25 cellular contexts compared by ENCODE assay signal in genomic region chr20:51096571-51097267, GRCh38.
A peak's percentile ranks its signal among the peaks of the same experiment; 100 is the strongest.
DNase-seq lines count a peak whose midpoint lies in the region; ATAC-seq and TF ChIP-seq lines count a peak whose summit lies in the region.
"Had no signal": no experiment of that assay in that cellular context is flagged by ENCODE, and none has a peak within 500 bp of the region (broad histone marks: within the 10 kb centered on the region; RNA-seq: fewer than 3 reads in every experiment).

No MANE protein-coding gene starts in this region.

- peaks cover 6% of the 10 kb centered on the region for H3K4me1 Mint-ChIP-seq in activated CD8-positive, alpha-beta memory T cell treated with anti-CD3 and anti-CD28 coated beads, Interleukin-2, amount 10 ng/mL, durations not matched to agents 7 days and 5 days

- DNase-seq in Peyer's patch: peak in 1 of 3 donors; percentile 50
- DNase-seq in colonic mucosa: peak; percentile 45
- peak in 1 of 3 donors; percentile 58 for DNase-seq in mucosa of descending colon
- peak; percentile 24 for DNase-seq in transverse colon
- DNase-seq in NCI-H524 treated with DMSO at 0.1 percent for 48 hours (lab: John Stamatoyannopoulos, UW): no peak
- no peak for DNase-seq in activated CD8-positive, alpha-beta memory T cell treated with anti-CD3 and anti-CD28 coated beads, Interleukin-2, amount 10 ng/mL, durations not matched to agents 7 days and 5 days
- DNase-seq in left cardiac atrium: no peak
- no peak for DNase-seq in medulla oblongata (ENCODE audit: extremely low spot score)
- DNase-seq: BE2C; CD4-positive, alpha-beta T cell; DMS 273 treated with DMSO at 0.1 percent for 48 hours; DMS79 treated with DMSO at 0.1 percent for 48 hours; HCEC 1CT; KG1; NCI-H1105; NCI-H146; NCI-H2029; NCI-H2227 treated with DMSO at 0.1 percent for 48 hours; NCI-H510A; NCI-H774; NK-92 treated with Interleukin-12 subunit alpha and Interleukin-12 subunit beta, amount 100 ng/mL, for 24 hours; SIG-M5 had no signal

- H3K27ac ChIP-seq in Peyer's patch: peak overlapping the region in 3 of 4 donors; percentile 51 to 96 (median 86)
- H3K27ac ChIP-seq in colonic mucosa: peak overlapping the region; percentile 32
- H3K27ac ChIP-seq in transverse colon: peak overlapping the region; percentile 73 to 82 (median 79)
- H3K27ac ChIP-seq: A549 had no signal

- peak in 2 of 6 experiments; percentile 5 to 6 for TF ChIP-seq CTCF in Peyer's patch (IDR thresholded peaks at IDR 0.05)
- no peak for TF ChIP-seq CTCF in colonic mucosa (IDR thresholded peaks at IDR 0.05)
- TF ChIP-seq CTCF in mucosa of descending colon (IDR thresholded peaks at IDR 0.05): no peak
- TF ChIP-seq CTCF in transverse colon (IDR thresholded peaks at IDR 0.05): no peak

- in situ Hi-C loops in transverse colon (cut with MboI; ENCODE audit: low pct_ligation_motif_present in 1 of 4, low pct_unique_long_range_greater_than_20kb in 1 of 4, low sequenced_read_pairs in 3 of 4): no loop called here

- no peak for TF ChIP-seq EP300 in transverse colon (IDR thresholded peaks at IDR 0.05; ENCODE audit: low read depth)

- H3K9me3 ChIP-seq in Peyer's patch (no peaks in the 10 kb centered on the region), colonic mucosa (no peaks in the 10 kb centered on the region), mucosa of descending colon (no peaks in the 10 kb centered on the region), transverse colon (no peaks in the 10 kb centered on the region)
- H3K9me3 ChIP-seq: A549, BE2C had no signal

- H3K36me3 Mint-ChIP-seq in activated CD8-positive, alpha-beta memory T cell treated with anti-CD3 and anti-CD28 coated beads, Interleukin-2, amount 10 ng/mL, durations not matched to agents 7 days and 5 days: no peaks in the 10 kb centered on the region

- ATAC-seq in mucosa of descending colon (peak; percentile 68), left cardiac atrium (no peak)
- no peak for ATAC-seq in activated CD8-positive, alpha-beta memory T cell treated with anti-CD3 and anti-CD28 coated beads, Interleukin-2, amount 10 ng/mL, durations not matched to agents 7 days and 5 days
- ATAC-seq: A549, GM12878, GM23338 had no signal

- H3K4me3 Mint-ChIP-seq in activated CD8-positive, alpha-beta memory T cell treated with anti-CD3 and anti-CD28 coated beads, Interleukin-2, amount 10 ng/mL, durations not matched to agents 7 days and 5 days: no peak overlapping the region
- H3K4me3 Mint-ChIP-seq: CD4-positive, alpha-beta T cell; GM23338 had no signal

- intact Hi-C loops in colonic mucosa (cut with DNase I): no loop called here
- intact Hi-C loops in mucosa of descending colon (cut with DNase I, micrococcal nuclease): no loop called here
- intact Hi-C loops in transverse colon (cut with DNase I; ENCODE audit: low total_unique reads): no loop called here
- intact Hi-C loops in left cardiac atrium (cut with DNase I): no loop called here

- H3K36me3 ChIP-seq in Peyer's patch: no peaks in the 10 kb centered on the region
- no peaks in the 10 kb centered on the region for H3K36me3 ChIP-seq in colonic mucosa
- H3K36me3 ChIP-seq in mucosa of descending colon (ENCODE audit: low read depth): no peaks in the 10 kb centered on the region
- H3K36me3 ChIP-seq in transverse colon: no peaks in the 10 kb centered on the region
- H3K36me3 ChIP-seq: BE2C had no signal

- TF ChIP-seq POLR2A in Peyer's patch (IDR thresholded peaks at IDR 0.05): peak in 1 of 2 donors; percentile 14
- no peak for TF ChIP-seq POLR2A in transverse colon (IDR thresholded peaks at IDR 0.05)

- peaks cover 64% of the 10 kb centered on the region for H3K27me3 Mint-ChIP-seq in activated CD8-positive, alpha-beta memory T cell treated with anti-CD3 and anti-CD28 coated beads, Interleukin-2, amount 10 ng/mL, durations not matched to agents 7 days and 5 days

- WGBS in transverse colon (ENCODE audit: low coverage in 1 of 2), 2 donors: 58 to 62% methylated on average over 11 to 13 of the region's 13 CpGs

- no peaks in the 10 kb centered on the region for H3K9me3 Mint-ChIP-seq in activated CD8-positive, alpha-beta memory T cell treated with anti-CD3 and anti-CD28 coated beads, Interleukin-2, amount 10 ng/mL, durations not matched to agents 7 days and 5 days (ENCODE audit: low read depth)
- H3K9me3 Mint-ChIP-seq: CD4-positive, alpha-beta T cell; GM23338 had no signal

- CTCF ChIA-PET in activated CD8-positive, alpha-beta memory T cell treated with anti-CD3 and anti-CD28 coated beads, Interleukin-2, amount 10 ng/mL, durations not matched to agents 7 days and 5 days (lab: Charles Lee): no interaction called here

- no peak overlapping the region for H3K27ac Mint-ChIP-seq in activated CD8-positive, alpha-beta memory T cell treated with anti-CD3 and anti-CD28 coated beads, Interleukin-2, amount 10 ng/mL, durations not matched to agents 7 days and 5 days
- H3K27ac Mint-ChIP-seq: CD4-positive, alpha-beta T cell; GM23338 had no signal

- H3K4me3 ChIP-seq in Peyer's patch: peak overlapping the region in 2 of 4 donors; percentile 37 to 40
- no peak overlapping the region for H3K4me3 ChIP-seq in colonic mucosa
- no peak overlapping the region for H3K4me3 ChIP-seq in mucosa of descending colon
- no peak overlapping the region for H3K4me3 ChIP-seq in transverse colon
- H3K4me3 ChIP-seq: A549, GM12878, GM23338 had no signal

- H3K4me1 ChIP-seq in Peyer's patch (peaks cover 0 to 8% (median 3%) of the 10 kb centered on the region in 4 donors), colonic mucosa (no peaks in the 10 kb centered on the region), mucosa of descending colon (ENCODE audit: low read depth) (no peaks in the 10 kb centered on the region), transverse colon (peaks cover 0 to 33% (median 16%) of the 10 kb centered on the region in 4 donors)
- H3K4me1 ChIP-seq: A549 had no signal

- H3K9ac ChIP-seq in colonic mucosa (ENCODE audit: low read depth in 2 of 2, low read length in 2 of 2): peak overlapping the region in 1 of 2 donors; percentile 56

- H3K27me3 ChIP-seq in Peyer's patch (peaks cover 0 to 2% of the 10 kb centered on the region in 2 donors), colonic mucosa (no peaks in the 10 kb centered on the region), transverse colon (peaks cover 20% of the 10 kb centered on the region)
- H3K27me3 ChIP-seq: BE2C had no signal

Comparison
In these comparisons a context has a peak if more than half of its experiments do, and no peak if none do; other contexts are left out.
1. DNase-seq: peak in colonic mucosa (single experiment) and transverse colon (single experiment); none in NCI-H524 treated with DMSO at 0.1 percent for 48 hours (single experiment), activated CD8-positive, alpha-beta memory T cell treated with anti-CD3 and anti-CD28 coated beads, Interleukin-2, amount 10 ng/mL, durations not matched to agents 7 days and 5 days (single experiment), left cardiac atrium (single experiment) and medulla oblongata (single experiment).
2. H3K27ac ChIP-seq: peak in every context shown above with its lines; median percentile 86 in Peyer's patch; 79 in transverse colon; 32 in colonic mucosa.